Comparison of ENCODE assay signal across 1 cellular context in the genomic region with DNA sequence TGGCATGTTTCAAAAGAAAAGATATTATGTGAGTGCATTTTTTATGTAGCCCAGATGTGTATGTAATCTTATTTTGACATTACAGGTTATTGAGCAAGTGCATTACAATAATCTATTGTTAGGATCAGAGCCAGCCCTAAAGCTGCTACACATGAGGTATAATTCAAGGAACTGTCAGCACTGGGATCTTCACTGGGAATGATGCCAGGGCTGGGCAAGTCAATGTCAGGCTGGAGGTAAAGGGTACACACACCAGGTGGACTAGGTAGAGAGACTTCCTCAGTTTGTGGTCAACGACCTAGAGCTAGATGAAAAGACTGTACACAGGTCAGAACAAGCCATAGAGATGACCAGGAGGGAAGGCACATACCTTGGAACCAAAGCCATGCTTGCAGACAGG.
TF ChIP-seq lines count a peak whose summit lies in the region.

No MANE protein-coding gene starts in this region.

TF ChIP-seq in HepG2, 621 proteins besides CTCF, POLR2A, EP300 and RAD21 (continued from another document):
- TF ChIP-seq, protein P1, sequence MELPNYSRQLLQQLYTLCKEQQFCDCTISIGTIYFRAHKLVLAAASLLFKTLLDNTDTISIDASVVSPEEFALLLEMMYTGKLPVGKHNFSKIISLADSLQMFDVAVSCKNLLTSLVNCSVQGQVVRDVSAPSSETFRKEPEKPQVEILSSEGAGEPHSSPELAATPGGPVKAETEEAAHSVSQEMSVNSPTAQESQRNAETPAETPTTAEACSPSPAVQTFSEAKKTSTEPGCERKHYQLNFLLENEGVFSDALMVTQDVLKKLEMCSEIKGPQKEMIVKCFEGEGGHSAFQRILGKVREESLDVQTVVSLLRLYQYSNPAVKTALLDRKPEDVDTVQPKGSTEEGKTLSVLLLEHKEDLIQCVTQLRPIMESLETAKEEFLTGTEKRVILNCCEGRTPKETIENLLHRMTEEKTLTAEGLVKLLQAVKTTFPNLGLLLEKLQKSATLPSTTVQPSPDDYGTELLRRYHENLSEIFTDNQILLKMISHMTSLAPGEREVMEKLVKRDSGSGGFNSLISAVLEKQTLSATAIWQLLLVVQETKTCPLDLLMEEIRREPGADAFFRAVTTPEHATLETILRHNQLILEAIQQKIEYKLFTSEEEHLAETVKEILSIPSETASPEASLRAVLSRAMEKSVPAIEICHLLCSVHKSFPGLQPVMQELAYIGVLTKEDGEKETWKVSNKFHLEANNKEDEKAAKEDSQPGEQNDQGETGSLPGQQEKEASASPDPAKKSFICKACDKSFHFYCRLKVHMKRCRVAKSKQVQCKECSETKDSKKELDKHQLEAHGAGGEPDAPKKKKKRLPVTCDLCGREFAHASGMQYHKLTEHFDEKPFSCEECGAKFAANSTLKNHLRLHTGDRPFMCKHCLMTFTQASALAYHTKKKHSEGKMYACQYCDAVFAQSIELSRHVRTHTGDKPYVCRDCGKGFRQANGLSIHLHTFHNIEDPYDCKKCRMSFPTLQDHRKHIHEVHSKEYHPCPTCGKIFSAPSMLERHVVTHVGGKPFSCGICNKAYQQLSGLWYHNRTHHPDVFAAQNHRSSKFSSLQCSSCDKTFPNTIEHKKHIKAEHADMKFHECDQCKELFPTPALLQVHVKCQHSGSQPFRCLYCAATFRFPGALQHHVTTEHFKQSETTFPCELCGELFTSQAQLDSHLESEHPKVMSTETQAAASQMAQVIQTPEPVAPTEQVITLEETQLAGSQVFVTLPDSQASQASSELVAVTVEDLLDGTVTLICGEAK (IDR thresholded peaks at IDR 0.05), result no peak
- TF ChIP-seq, protein P1 (CRISPR knock-in tag; IDR thresholded peaks at IDR 0.05), result no peak
- TF ChIP-seq TAF15 (IDR thresholded peaks at IDR 0.05; ENCODE audit: low read depth, low read length, poor library complexity, severe bottlenecking), result no peak
- TF ChIP-seq, protein P2, sequence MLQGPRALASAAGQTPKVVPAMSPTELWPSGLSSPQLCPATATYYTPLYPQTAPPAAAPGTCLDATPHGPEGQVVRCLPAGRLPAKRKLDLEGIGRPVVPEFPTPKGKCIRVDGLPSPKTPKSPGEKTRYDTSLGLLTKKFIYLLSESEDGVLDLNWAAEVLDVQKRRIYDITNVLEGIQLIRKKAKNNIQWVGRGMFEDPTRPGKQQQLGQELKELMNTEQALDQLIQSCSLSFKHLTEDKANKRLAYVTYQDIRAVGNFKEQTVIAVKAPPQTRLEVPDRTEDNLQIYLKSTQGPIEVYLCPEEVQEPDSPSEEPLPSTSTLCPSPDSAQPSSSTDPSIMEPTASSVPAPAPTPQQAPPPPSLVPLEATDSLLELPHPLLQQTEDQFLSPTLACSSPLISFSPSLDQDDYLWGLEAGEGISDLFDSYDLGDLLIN (CRISPR knock-in tag; IDR thresholded peaks at IDR 0.05; ENCODE audit: borderline replicate concordance), result no peak
- no peak for TF ChIP-seq HOXA9 (CRISPR knock-in tag; IDR thresholded peaks at IDR 0.05; ENCODE audit: borderline replicate concordance)
- TF ChIP-seq JDP2 (CRISPR knock-in tag; IDR thresholded peaks at IDR 0.05; ENCODE audit: borderline replicate concordance), result no peak
- no peak for TF ChIP-seq ELF1 (CRISPR knock-in tag; IDR thresholded peaks at IDR 0.05)
- TF ChIP-seq DNMT1 (CRISPR knock-in tag; IDR thresholded peaks at IDR 0.05), result no peak
- no peak for TF ChIP-seq ZNF367 (CRISPR knock-in tag; IDR thresholded peaks at IDR 0.05; ENCODE audit: borderline replicate concordance)
- TF ChIP-seq, protein P3, sequence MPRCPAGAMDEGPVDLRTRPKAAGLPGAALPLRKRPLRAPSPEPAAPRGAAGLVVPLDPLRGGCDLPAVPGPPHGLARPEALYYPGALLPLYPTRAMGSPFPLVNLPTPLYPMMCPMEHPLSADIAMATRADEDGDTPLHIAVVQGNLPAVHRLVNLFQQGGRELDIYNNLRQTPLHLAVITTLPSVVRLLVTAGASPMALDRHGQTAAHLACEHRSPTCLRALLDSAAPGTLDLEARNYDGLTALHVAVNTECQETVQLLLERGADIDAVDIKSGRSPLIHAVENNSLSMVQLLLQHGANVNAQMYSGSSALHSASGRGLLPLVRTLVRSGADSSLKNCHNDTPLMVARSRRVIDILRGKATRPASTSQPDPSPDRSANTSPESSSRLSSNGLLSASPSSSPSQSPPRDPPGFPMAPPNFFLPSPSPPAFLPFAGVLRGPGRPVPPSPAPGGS (CRISPR knock-in tag; IDR thresholded peaks at IDR 0.05), result no peak
- TF ChIP-seq DNMT3B (CRISPR knock-in tag; conservative IDR thresholded peaks at IDR 0.05), result no peak
